12 cellular contexts compared by ENCODE assay signal in genomic region chr20:23180451-23180921, GRCh38.
DNase-seq lines count a peak whose midpoint lies in the region; ATAC-seq and TF ChIP-seq lines count a peak whose summit lies in the region.
"Had no signal": no experiment of that assay in that cellular context is flagged by ENCODE, and none has a peak within 500 bp of the region (broad histone marks: within the 10 kb centered on the region; RNA-seq: fewer than 3 reads in every experiment).

No MANE protein-coding gene starts in this region.

- no peak for TF ChIP-seq EP300 in ovary (IDR thresholded peaks at IDR 0.05)
- TF ChIP-seq EP300 in upper lobe of left lung (IDR thresholded peaks at IDR 0.05): no peak

- no peaks in the 10 kb centered on the region for H3K27me3 ChIP-seq in right cardiac atrium (ENCODE audit: control insufficient read depth, insufficient read depth)
- H3K27me3 ChIP-seq in ovary: no peaks in the 10 kb centered on the region
- no peaks in the 10 kb centered on the region for H3K27me3 ChIP-seq in upper lobe of left lung
- H3K27me3 ChIP-seq: BLaER1 treated with 17β-estradiol and CSF1 and Interleukin-3, amounts not matched to agents 10 nM and 100 nM had no signal

- peaks cover 7% of the 10 kb centered on the region for H3K4me1 ChIP-seq in right cardiac atrium (ENCODE audit: control insufficient read depth, insufficient read depth, low read length)
- H3K4me1 ChIP-seq in ovary (ENCODE audit: insufficient read depth): peaks cover 3% of the 10 kb centered on the region
- H3K4me1 ChIP-seq in upper lobe of left lung: peaks cover 4 to 19% (median 12%) of the 10 kb centered on the region in 4 donors

- TF ChIP-seq POLR2A in ovary (IDR thresholded peaks at IDR 0.05) (no peak), upper lobe of left lung (IDR thresholded peaks at IDR 0.05) (no peak)

- ATAC-seq in right cardiac atrium (peak; percentile 86 to 87), upper lobe of left lung (ENCODE audit: low FRiP score in 2 of 2) (peak; percentile 10 to 43)

- H3K27ac ChIP-seq in coronary artery (peak overlapping the region in 1 of 2 donors; percentile 61), right cardiac atrium (ENCODE audit: low read length) (peak overlapping the region; percentile 54), ovary (no peak overlapping the region), upper lobe of left lung (peak overlapping the region in 3 of 4 donors; percentile 36 to 48 (median 41))
- H3K27ac ChIP-seq: RWPE1 had no signal

- H3K9me3 ChIP-seq in right cardiac atrium (ENCODE audit: control insufficient read depth, low read length) (peaks cover 4% of the 10 kb centered on the region), ovary (no peaks in the 10 kb centered on the region), upper lobe of left lung (no peaks in the 10 kb centered on the region)

- no peak overlapping the region for H3K4me3 ChIP-seq in coronary artery
- no peak overlapping the region for H3K4me3 ChIP-seq in right cardiac atrium (ENCODE audit: low read length)
- H3K4me3 ChIP-seq in ovary: no peak overlapping the region
- H3K4me3 ChIP-seq in upper lobe of left lung: no peak overlapping the region
- H3K4me3 ChIP-seq: BLaER1 treated with 17β-estradiol and CSF1 and Interleukin-3, amounts not matched to agents 10 nM and 100 nM had no signal

- intact Hi-C loops in right cardiac atrium (cut with DNase I): no loop called here
- intact Hi-C loops in ovary (cut with DNase I): no loop called here

- TF ChIP-seq CTCF in coronary artery (IDR thresholded peaks at IDR 0.05) (no peak), ovary (IDR thresholded peaks at IDR 0.05) (no peak), upper lobe of left lung (IDR thresholded peaks at IDR 0.05) (no peak)

- DNase-seq in coronary artery (ENCODE audit: low spot score) (peak; percentile 71), right cardiac atrium (peak; percentile 74 to 87 (median 84)), ovary (peak in 3 of 5 donors; percentile 39 to 68 (median 51)), upper lobe of left lung (no peak), NCI-H1048 (lab: John Stamatoyannopoulos, UW) (no peak)
- no peak for DNase-seq in activated CD4-positive, alpha-beta T cell treated with anti-CD3 and anti-CD28 coated beads for 48 hours
- no peak for DNase-seq in stimulated activated CD4-positive, alpha-beta T cell treated with anti-CD3 and anti-CD28 coated beads, Interleukin-12 subunit alpha, Interleukin-12 subunit beta, amount 100 ng/mL, for 4 hours
- DNase-seq: activated CD4-positive, CD25-positive, alpha-beta regulatory T cell; activated naive CD4-positive, alpha-beta T cell treated with anti-CD3 and anti-CD28 coated beads, Interleukin-2, amount 10 ng/mL, durations not matched to agents 7 days and 5 days; DMS153 had no signal

- 47% methylated on average over 9 of the region's 9 CpGs for WGBS in right cardiac atrium
- WGBS in ovary, 3 donors: 30 to 47% (median 39%) methylated on average over 9 of the region's 9 CpGs
- 44 to 68% methylated on average over 4 to 9 of the region's 9 CpGs for WGBS in upper lobe of left lung, 2 donors

- H3K36me3 ChIP-seq in ovary (no peaks in the 10 kb centered on the region), upper lobe of left lung (no peaks in the 10 kb centered on the region)
- H3K36me3 ChIP-seq: BLaER1 treated with 17β-estradiol and CSF1 and Interleukin-3, amounts not matched to agents 10 nM and 100 nM had no signal

Comparison
In these comparisons a context has a peak if more than half of its experiments do, and no peak if none do; other contexts are left out.
1. DNase-seq: peak in coronary artery (single experiment), right cardiac atrium (3 of 3) and ovary (3 of 5); none in upper lobe of left lung (0 of 2), NCI-H1048 (single experiment), activated CD4-positive, alpha-beta T cell treated with anti-CD3 and anti-CD28 coated beads for 48 hours (single experiment) and stimulated activated CD4-positive, alpha-beta T cell treated with anti-CD3 and anti-CD28 coated beads, Interleukin-12 subunit alpha, Interleukin-12 subunit beta, amount 100 ng/mL, for 4 hours (single experiment).
2. H3K27ac ChIP-seq: peak in right cardiac atrium (single experiment) and upper lobe of left lung (3 of 4); none in ovary (0 of 2).